15 cellular contexts compared by ENCODE assay signal in genomic region chr1:16924919-16925477, GRCh38. TPM values are rescaled to one million over a fixed set of nuclear protein-coding genes. Genes with fewer than 3 reads are reported as not detected.
DNase-seq lines count a peak whose midpoint lies in the region; ATAC-seq and TF ChIP-seq lines count a peak whose summit lies in the region.
"Had no signal": no experiment of that assay in that cellular context is flagged by ENCODE, and none has a peak within 500 bp of the region (broad histone marks: within the 10 kb centered on the region; RNA-seq: fewer than 3 reads in every experiment).

No MANE protein-coding gene starts in this region.

- H3K4me3 ChIP-seq in cardiac muscle cell = no peak overlapping the region
- H3K4me3 ChIP-seq in left ventricle myocardium inferior = no peak overlapping the region
- H3K4me3 ChIP-seq in astrocyte of the cerebellum (ENCODE audit: low read depth, low read length) = no peak overlapping the region
- H3K4me3 ChIP-seq in aorta (ENCODE audit: low read length in 2 of 2) = no peak overlapping the region
- H3K4me3 ChIP-seq: lung, SJSA1, uterus had no signal

- peaks cover 27% of the 10 kb centered on the region for H3K27me3 Mint-ChIP-seq in glutamatergic neuron (ENCODE audit: unreplicated experiment)

- H3K27me3 ChIP-seq in cardiac muscle cell (no peaks in the 10 kb centered on the region), left ventricle myocardium inferior (ENCODE audit: low read depth) (no peaks in the 10 kb centered on the region), aorta (ENCODE audit: control insufficient read depth in 1 of 2, insufficient read depth in 2 of 2, low read length in 1 of 2) (no peaks in the 10 kb centered on the region)
- H3K27me3 ChIP-seq: SJSA1, uterus had no signal

- no peaks in the 10 kb centered on the region for H3K4me1 ChIP-seq in cardiac muscle cell (ENCODE audit: low read depth)
- peaks cover 11% of the 10 kb centered on the region for H3K4me1 ChIP-seq in left ventricle myocardium inferior
- no peaks in the 10 kb centered on the region for H3K4me1 ChIP-seq in aorta (ENCODE audit: control insufficient read depth in 1 of 2, insufficient read depth in 2 of 2, low read length in 2 of 2)
- H3K4me1 ChIP-seq: SJSA1 had no signal

- peaks cover 34% of the 10 kb centered on the region for H3K4me1 Mint-ChIP-seq in glutamatergic neuron (ENCODE audit: low read depth, unreplicated experiment)

- H3K9me3 ChIP-seq in cardiac muscle cell (ENCODE audit: low read depth) = no peaks in the 10 kb centered on the region
- no peaks in the 10 kb centered on the region for H3K9me3 ChIP-seq in left ventricle myocardium inferior (replicated peaks)
- H3K9me3 ChIP-seq in aorta (ENCODE audit: control insufficient read depth, low read length) = no peaks in the 10 kb centered on the region
- H3K9me3 ChIP-seq: SJSA1, uterus had no signal

- in situ Hi-C loops in astrocyte of the cerebellum (cut with HindIII; ENCODE audit: low sequenced_read_pairs) = no loop called here

- intact Hi-C loops in left ventricle myocardium inferior (cut with micrococcal nuclease) (no loop called here), aorta (cut with DNase I) (loop anchor here in 1 of 2 donors (10.0 kb wide), 1 partner anchor 310 kb away; the partner anchor contains the start of gene NBPF1)

- H3K27ac Mint-ChIP-seq in glutamatergic neuron (ENCODE audit: unreplicated experiment) = no peak overlapping the region

- H3K27ac ChIP-seq in cardiac muscle cell = no peak overlapping the region
- no peak overlapping the region for H3K27ac ChIP-seq in left ventricle myocardium inferior (replicated peaks)
- H3K27ac ChIP-seq in aorta (ENCODE audit: low read depth in 1 of 2, low read length in 2 of 2) = no peak overlapping the region
- H3K27ac ChIP-seq: SJSA1, uterus had no signal

- ATAC-seq in aorta (ENCODE audit: low FRiP score) (no peak), HG03025 (IDR thresholded peaks at IDR 0.05; ENCODE audit: low FRiP score, unreplicated experiment) (no peak)

- no peaks in the 10 kb centered on the region for H3K36me3 Mint-ChIP-seq in glutamatergic neuron (ENCODE audit: unreplicated experiment)

- no peak overlapping the region for H3K4me3 Mint-ChIP-seq in glutamatergic neuron (ENCODE audit: unreplicated experiment)

- WGBS in aorta, 2 donors = 91 to 92% methylated on average over 13 of the region's 13 CpGs

- no peaks in the 10 kb centered on the region for H3K36me3 ChIP-seq in cardiac muscle cell
- H3K36me3 ChIP-seq in left ventricle myocardium inferior = peaks cover under 1% of the 10 kb centered on the region
- H3K36me3 ChIP-seq in aorta (ENCODE audit: control insufficient read depth in 1 of 2, insufficient read depth in 2 of 2, low read length in 1 of 2) = no peaks in the 10 kb centered on the region
- H3K36me3 ChIP-seq: SJSA1, uterus had no signal

- TF ChIP-seq CTCF in cardiac muscle cell (IDR thresholded peaks at IDR 0.05; ENCODE audit: low read depth, low read length) = peak; percentile 27
- no peak for TF ChIP-seq CTCF in left ventricle myocardium inferior (IDR thresholded peaks at IDR 0.05; ENCODE audit: borderline replicate concordance)
- TF ChIP-seq CTCF in astrocyte of the cerebellum (IDR thresholded peaks at IDR 0.05; ENCODE audit: low read depth, low read length, missing control alignments) = peak; percentile 10
- peak; percentile 30 for TF ChIP-seq CTCF in glutamatergic neuron (IDR thresholded peaks at IDR 0.05; ENCODE audit: partially characterized antibody, unreplicated experiment)
- no peak for TF ChIP-seq CTCF in GM20000 (IDR thresholded peaks at IDR 0.05; ENCODE audit: extremely low read depth, missing control alignments)

- DNase-seq in cardiac muscle cell (ENCODE audit: low read depth in 1 of 2, low spot score in 1 of 2) (no peak), left ventricle myocardium inferior (no peak), astrocyte of the cerebellum (ENCODE audit: low read depth) (no peak), glutamatergic neuron (peak; percentile 60), aorta (peak; percentile 38 to 72), cerebellum (ENCODE audit: low spot score) (no peak), GM20000 (ENCODE audit: low spot score) (no peak)
- DNase-seq: effector memory CD4-positive, alpha-beta T cell; EL; NCI-H1436 treated with DMSO at 0.1 percent for 48 hours; stimulated activated CD8-positive, alpha-beta memory T cell treated with anti-CD3 and anti-CD28 coated beads, Interleukin-4, amount 100 ng/mL, for 48 hours; uterus had no signal

- peaks cover 22% of the 10 kb centered on the region for H3K9me3 Mint-ChIP-seq in glutamatergic neuron (ENCODE audit: unreplicated experiment)

RNA-seq across cellular contexts. Expression of gene CROCC, which starts 3.3 kb away (rescaled TPM):
- total RNA-seq in cardiac muscle cell (17.9 and 30.3 TPM in 2 replicates), left ventricle myocardium inferior (8.9 TPM), glutamatergic neuron (ENCODE audit: unreplicated experiment) (50.9 TPM), aorta (10 to 100 TPM; 18.6 to 34.1 TPM), cerebellum (17.2 TPM)
- polyA plus RNA-seq in cardiac muscle cell (12.1 and 14.6 TPM in 2 replicates), aorta (10 to 100 TPM; 10.5 to 68.7 TPM)

RNA-seq across cellular contexts. Expression of gene RNU1-2, which starts 29.2 kb away (rescaled TPM):
- total RNA-seq in cardiac muscle cell (under 0.01 TPM in 2 replicates), left ventricle myocardium inferior (6,072 TPM), glutamatergic neuron (ENCODE audit: unreplicated experiment) (3,598 TPM), aorta (1,000 to 10,000 TPM; 7,231 to 8,154 TPM), cerebellum (40,842 TPM)
- polyA plus RNA-seq in cardiac muscle cell (3.8 TPM in 1 of 2 replicates, not detected in the other), aorta (not detected)
- polyA plus RNA-seq: lung had no signal

RNA-seq across cellular contexts. Expression of gene MFAP2, which starts 55.4 kb away (rescaled TPM):
- total RNA-seq in cardiac muscle cell (51.9 and 79.7 TPM in 2 replicates), left ventricle myocardium inferior (3.0 TPM), glutamatergic neuron (ENCODE audit: unreplicated experiment) (2.1 TPM), aorta (10 to 100 TPM; 29.9 to 65.3 TPM), cerebellum (17.7 TPM)
- polyA plus RNA-seq in cardiac muscle cell (91.4 and 162 TPM in 2 replicates), aorta (10 to 100 TPM; 21.3 to 53.6 TPM)

Comparison
In these comparisons a context has a peak if more than half of its experiments do, and no peak if none do; other contexts are left out.
1. CTCF ChIP-seq: peak in cardiac muscle cell (single experiment), astrocyte of the cerebellum (single experiment) and glutamatergic neuron (single experiment); none in left ventricle myocardium inferior (single experiment) and GM20000 (single experiment).
2. RNA of gene RNU1-2, which starts 29.2 kb away (total RNA-seq): 40,842 TPM in cerebellum (single experiment), 7,231 to 8,154 TPM in aorta, 6,072 TPM in left ventricle myocardium inferior (single experiment) and 3,598 TPM in glutamatergic neuron (single experiment); under 0.01 TPM in cardiac muscle cell; every median in the first group is over 1,000 times any median in the second.
3. DNase-seq: peak in glutamatergic neuron (single experiment) and aorta (2 of 2); none in cardiac muscle cell (0 of 2), left ventricle myocardium inferior (single experiment), astrocyte of the cerebellum (single experiment), cerebellum (single experiment) and GM20000 (single experiment).